In the genomic region with DNA sequence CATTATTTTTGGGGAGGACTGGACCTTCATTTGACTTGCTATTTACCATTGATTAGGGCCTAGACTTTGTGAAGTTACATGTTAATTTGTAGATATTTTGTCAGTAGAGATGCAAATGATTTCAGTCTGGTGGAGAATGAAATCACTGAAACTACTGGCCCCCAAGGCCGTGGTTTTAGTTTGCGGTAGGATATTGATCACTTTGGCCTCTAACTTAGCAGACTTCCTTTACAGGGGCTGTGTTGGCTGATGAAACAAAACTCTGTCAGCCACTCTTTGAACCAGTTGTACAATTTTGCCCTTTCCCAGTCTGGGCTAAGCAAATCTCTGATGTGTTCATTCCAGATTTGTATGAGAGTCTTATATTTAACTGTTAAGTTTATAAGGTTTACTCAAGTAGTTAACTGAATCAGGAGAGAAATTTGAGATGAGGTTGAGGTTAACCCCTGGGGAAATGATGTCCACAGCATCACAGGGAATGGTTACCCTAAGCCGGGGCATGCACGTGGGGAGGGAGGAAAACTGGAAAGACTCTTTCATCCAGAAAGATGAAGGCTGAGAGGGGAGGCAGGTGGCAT, we compare ENCODE assay signal across 16 cellular contexts.
A peak's percentile ranks its signal among the peaks of the same experiment; 100 is the strongest.
DNase-seq lines count a peak whose midpoint lies in the region; ATAC-seq and TF ChIP-seq lines count a peak whose summit lies in the region.
"Had no signal": no experiment of that assay in that cellular context is flagged by ENCODE, and none has a peak within 500 bp of the region (broad histone marks: within the 10 kb centered on the region; RNA-seq: fewer than 3 reads in every experiment).

No MANE protein-coding gene starts in this region.

- H3K4me2 ChIP-seq in Karpas-422 (ENCODE audit: low read depth, low read length, poor library complexity, severe bottlenecking), result no peak overlapping the region

- peaks cover 49% of the 10 kb centered on the region for H3K4me1 Mint-ChIP-seq in stimulated activated effector memory CD8-positive, alpha-beta T cell treated with anti-CD3 and anti-CD28 coated beads, Interleukin-12 subunit alpha, Interleukin-12 subunit beta, amount 100 ng/mL, for 72 hours

- ATAC-seq in GM21367 (IDR thresholded peaks at IDR 0.05; ENCODE audit: unreplicated experiment) (peak; percentile 41), HG03196 (IDR thresholded peaks at IDR 0.05; ENCODE audit: unreplicated experiment) (peak; percentile 77), HG02763 (IDR thresholded peaks at IDR 0.05; ENCODE audit: unreplicated experiment) (no peak), mucosa of descending colon (no peak)
- peak; percentile 63 for ATAC-seq in stimulated activated effector memory CD8-positive, alpha-beta T cell treated with anti-CD3 and anti-CD28 coated beads, Interleukin-12 subunit alpha, Interleukin-12 subunit beta, amount 100 ng/mL, for 72 hours
- ATAC-seq: stimulated activated memory B cell treated with anti-CD40 and anti-IgM and Interleukin-4, amounts not matched to agents 10 μg/mL and 1 μg/mL and 100 μg/mL, for 72 hours had no signal

- peak overlapping the region; percentile 84 for H3K27ac Mint-ChIP-seq in stimulated activated effector memory CD8-positive, alpha-beta T cell treated with anti-CD3 and anti-CD28 coated beads, Interleukin-12 subunit alpha, Interleukin-12 subunit beta, amount 100 ng/mL, for 72 hours
- H3K27ac Mint-ChIP-seq: stimulated activated memory B cell treated with anti-CD40 and anti-IgM and Interleukin-4, amounts not matched to agents 10 μg/mL and 1 μg/mL and 100 μg/mL, for 72 hours had no signal

- no peaks in the 10 kb centered on the region for H3K27me3 ChIP-seq in Karpas-422 (ENCODE audit: low read length)
- H3K27me3 ChIP-seq: vagina had no signal

- no peak for TF ChIP-seq CTCF in mucosa of descending colon (IDR thresholded peaks at IDR 0.05)

- H3K4me3 ChIP-seq in Karpas-422 (ENCODE audit: low read length), result no peak overlapping the region
- no peak overlapping the region for H3K4me3 ChIP-seq in mucosa of descending colon
- H3K4me3 ChIP-seq: SJSA1, vagina had no signal

- H3K36me3 Mint-ChIP-seq in stimulated activated effector memory CD8-positive, alpha-beta T cell treated with anti-CD3 and anti-CD28 coated beads, Interleukin-12 subunit alpha, Interleukin-12 subunit beta, amount 100 ng/mL, for 72 hours, result peaks cover 5% of the 10 kb centered on the region

- no peak overlapping the region for H3K27ac ChIP-seq in Karpas-422 (ENCODE audit: low read length)
- H3K27ac ChIP-seq: SJSA1, vagina, WERI-Rb-1 had no signal

- H3K9me3 ChIP-seq in Karpas-422 (ENCODE audit: low read length) (no peaks in the 10 kb centered on the region; the same call in 1 of the 2 replicates), mucosa of descending colon (peaks cover 10% of the 10 kb centered on the region)

- peak overlapping the region; percentile 14 for H3K4me3 Mint-ChIP-seq in stimulated activated effector memory CD8-positive, alpha-beta T cell treated with anti-CD3 and anti-CD28 coated beads, Interleukin-12 subunit alpha, Interleukin-12 subunit beta, amount 100 ng/mL, for 72 hours
- H3K4me3 Mint-ChIP-seq: naive B cell; stimulated activated memory B cell treated with anti-CD40 and anti-IgM and Interleukin-4, amounts not matched to agents 10 μg/mL and 1 μg/mL and 100 μg/mL, for 72 hours had no signal

- H3K9me3 Mint-ChIP-seq in stimulated activated effector memory CD8-positive, alpha-beta T cell treated with anti-CD3 and anti-CD28 coated beads, Interleukin-12 subunit alpha, Interleukin-12 subunit beta, amount 100 ng/mL, for 72 hours, result peaks cover 8% of the 10 kb centered on the region

- DNase-seq in activated T-cell treated with anti-CD3 and anti-CD28 coated beads, Interleukin-2, amount 50 U/mL, for 48 hours, result peak; percentile 15 to 25
- no peak for DNase-seq in activated T-cell treated with anti-CD3 and anti-CD28 coated beads, Interleukin-2, amount 50 U/mL, for 1 hour
- peak in 1 of 2 donors; percentile 50 for DNase-seq in stimulated activated effector memory CD8-positive, alpha-beta T cell treated with anti-CD3 and anti-CD28 coated beads, Interleukin-12 subunit alpha, Interleukin-12 subunit beta, amount 100 ng/mL, for 72 hours (ENCODE audit: low spot score in 2 of 2)
- DNase-seq in Karpas-422 (no peak), mucosa of descending colon (no peak)
- DNase-seq: DMS153, Kasumi-1, naive B cell, NCI-H2029 treated with DMSO at 0.1 percent for 48 hours, WERI-Rb-1 had no signal

- no peak overlapping the region for H3K9ac ChIP-seq in Karpas-422 (ENCODE audit: low read length)

- H3K9me2 ChIP-seq in Karpas-422 (replicated peaks; ENCODE audit: insufficient read depth, low read length), result no peaks in the 10 kb centered on the region

- H3K36me3 ChIP-seq in Karpas-422 (ENCODE audit: insufficient read depth, low read length) (no peaks in the 10 kb centered on the region), mucosa of descending colon (ENCODE audit: low read depth) (no peaks in the 10 kb centered on the region)
- H3K36me3 ChIP-seq: SJSA1, vagina, WERI-Rb-1 had no signal

- H3K4me1 ChIP-seq in Karpas-422 (ENCODE audit: low read length) (no peaks in the 10 kb centered on the region), mucosa of descending colon (ENCODE audit: low read depth) (no peaks in the 10 kb centered on the region)
- H3K4me1 ChIP-seq: SJSA1 had no signal

- intact Hi-C loops in mucosa of descending colon (cut with DNase I, micrococcal nuclease), result loop anchor here (2.0 to 5.0 kb wide), 2 partner anchors 151 to 155 kb away; no protein-coding TSS in a partner anchor

- H3K79me2 ChIP-seq in Karpas-422 (ENCODE audit: low read length), result no peaks in the 10 kb centered on the region

- no peaks in the 10 kb centered on the region for H4K20me1 ChIP-seq in Karpas-422 (ENCODE audit: insufficient read depth, low read depth, low read length)

- no peak overlapping the region for H2AFZ ChIP-seq in Karpas-422 (ENCODE audit: low read length)

Comparison
In these comparisons a context has a peak if more than half of its experiments do, and no peak if none do; other contexts are left out.
1. DNase-seq: peak in activated T-cell treated with anti-CD3 and anti-CD28 coated beads, Interleukin-2, amount 50 U/mL, for 48 hours (2 of 2); none in activated T-cell treated with anti-CD3 and anti-CD28 coated beads, Interleukin-2, amount 50 U/mL, for 1 hour (single experiment), Karpas-422 (single experiment) and mucosa of descending colon (0 of 3).
2. ATAC-seq: peak in GM21367 (single experiment), HG03196 (single experiment) and stimulated activated effector memory CD8-positive, alpha-beta T cell treated with anti-CD3 and anti-CD28 coated beads, Interleukin-12 subunit alpha, Interleukin-12 subunit beta, amount 100 ng/mL, for 72 hours (single experiment); none in HG02763 (single experiment) and mucosa of descending colon (single experiment).